ENCODE assay signal across 8 cellular contexts in genomic region chr17:42405963-42406495, GRCh38. TPM values are rescaled to one million over a fixed set of nuclear protein-coding genes. Genes with fewer than 3 reads are reported as not detected.
A peak's percentile ranks its signal among the peaks of the same experiment; 100 is the strongest.
DNase-seq lines count a peak whose midpoint lies in the region; ATAC-seq, FAIRE-seq and TF ChIP-seq lines count a peak whose summit lies in the region.

No MANE protein-coding gene starts in this region.

- H4K5ac ChIP-seq in IMR-90 (ENCODE audit: low read depth, low read length), result no peak overlapping the region

- CTCF ChIA-PET in CD4-positive, alpha-beta memory T cell (lab: Charles Lee; ENCODE audit: partially characterized antibody), result interaction anchor here (0.6 to 15.7 kb wide), 30 partner anchors 9 to 727 kb away, joined by 3 to 504 read pairs (median 4); partner anchors contain the start of genes CAVIN1, STAT3 and STAT5B
- CTCF ChIA-PET in IMR-90 (lab: Yijun Ruan, JAX), result interaction anchor here (0.6 to 1.1 kb wide), 4 partner anchors 107 to 530 kb away, joined by 3 to 4 read pairs (median 3); no protein-coding TSS in a partner anchor

- no peak overlapping the region for H3K4me3 ChIP-seq in CD4-positive, alpha-beta memory T cell (ENCODE audit: low read length in 2 of 2)
- H3K4me3 ChIP-seq in IMR-90 (ENCODE audit: insufficient read depth, low read depth, low read length) (no peak overlapping the region), pancreas (no peak overlapping the region), thymus (ENCODE audit: low read length) (no peak overlapping the region)

- peaks cover 97% of the 10 kb centered on the region for H4K20me1 ChIP-seq in IMR-90 (ENCODE audit: insufficient read depth, low read length)

- TF ChIP-seq RAD21 in IMR-90 (IDR thresholded peaks at IDR 0.05; ENCODE audit: low read length), result peak; percentile 87

- peaks cover 4% of the 10 kb centered on the region for H3K4me1 ChIP-seq in CD4-positive, alpha-beta memory T cell (ENCODE audit: insufficient read depth, low read length)
- H3K4me1 ChIP-seq in IMR-90 (ENCODE audit: control insufficient read depth, insufficient read depth, low read length), result peaks cover 41% of the 10 kb centered on the region
- H3K4me1 ChIP-seq in foreskin keratinocyte, result peaks cover 26% of the 10 kb centered on the region
- H3K4me1 ChIP-seq in pancreas, result peaks cover 0 to 5% (median 2%) of the 10 kb centered on the region in 3 donors
- peaks cover 9% of the 10 kb centered on the region for H3K4me1 ChIP-seq in thymus (ENCODE audit: control insufficient read depth, insufficient read depth, low read length)

- H3K9me3 ChIP-seq in CD4-positive, alpha-beta memory T cell (ENCODE audit: control insufficient read depth in 1 of 2, low read length in 2 of 2), result no peaks in the 10 kb centered on the region
- H3K9me3 ChIP-seq in IMR-90 (ENCODE audit: control insufficient read depth, insufficient read depth, low read length) (no peaks in the 10 kb centered on the region), pancreas (no peaks in the 10 kb centered on the region), thymus (ENCODE audit: control insufficient read depth) (no peaks in the 10 kb centered on the region)

- POLR2A ChIA-PET in CD4-positive, alpha-beta memory T cell (lab: Charles Lee; ENCODE audit: partially characterized antibody), result interaction anchor here (0.6 to 3.2 kb wide), 9 partner anchors 9 to 276 kb away, joined by 3 to 37 read pairs (median 5); partner anchors contain the start of gene STAT3
- POLR2A ChIA-PET in IMR-90 (lab: Charles Lee; ENCODE audit: unreplicated experiment), result no interaction called here

- no peak overlapping the region for H2BK15ac ChIP-seq in IMR-90 (ENCODE audit: low read depth, low read length)

- intact Hi-C loops in CD4-positive, alpha-beta memory T cell (cut with micrococcal nuclease), result loop anchor here (1.0 to 5.0 kb wide), 4 partner anchors 18 to 285 kb away; partner anchors contain the start of genes ATP6V0A1, KAT2A and STAT3
- intact Hi-C loops in IMR-90 (cut with micrococcal nuclease), result loop anchor here (1.0 to 5.0 kb wide), 2 partner anchors 84 to 111 kb away; no protein-coding TSS in a partner anchor
- intact Hi-C loops in pancreas (cut with DNase I), result loop anchor here (2.0 to 10.0 kb wide), 3 partner anchors 81 to 84 kb away; no protein-coding TSS in a partner anchor

- no peak overlapping the region for H2AK9ac ChIP-seq in IMR-90 (replicated peaks; ENCODE audit: low read depth, low read length, poor library complexity)

- in situ Hi-C loops in IMR-90 (cut with MboI; ENCODE audit: low sequenced_read_pairs), result no loop called here

- peaks cover 0 to 2% (median 0%) of the 10 kb centered on the region in 8 donors for H3K9me3 Mint-ChIP-seq in CD4-positive, alpha-beta memory T cell

- no TSS peak for BruUV-seq in IMR-90 (replicated peaks; lab: Mats Ljungman, UMichigan)

- peak; percentile 87 for TF ChIP-seq CTCF in IMR-90 (conservative IDR thresholded peaks at IDR 0.05; ENCODE audit: low read depth, low read length)
- peak; percentile 89 for TF ChIP-seq CTCF in foreskin keratinocyte (conservative IDR thresholded peaks at IDR 0.05)
- TF ChIP-seq CTCF in pancreas (IDR thresholded peaks at IDR 0.05), result peak; percentile 56 to 78 (median 68)

- no peak overlapping the region for H4K91ac ChIP-seq in IMR-90 (ENCODE audit: insufficient read depth, low read depth, low read length)

- H3K4me2 ChIP-seq in IMR-90 (ENCODE audit: low read depth, low read length), result no peak overlapping the region

- ATAC-seq in IMR-90 (ENCODE audit: low read depth), result peak; percentile 38
- peak; percentile 24 for ATAC-seq in foreskin keratinocyte
- ATAC-seq in pancreas, result peak; percentile 77 to 87 (median 82)
- ATAC-seq in HG03135 (IDR thresholded peaks at IDR 0.05; ENCODE audit: unreplicated experiment), result no peak

- 100% methylated on average over 5 of the region's 26 CpGs; no CpG with 5 or more reads in 1 of the 2 experiments for WGBS in IMR-90 (ENCODE audit: extremely low coverage in 2 of 2, insufficient read length in 1 of 2), 2 experiments
- 34% methylated on average over 26 of the region's 26 CpGs for WGBS in pancreas, 2 donors
- WGBS in thymus, result 40% methylated on average over 26 of the region's 26 CpGs

- H3K27me3 Mint-ChIP-seq in CD4-positive, alpha-beta memory T cell, result no peaks in the 10 kb centered on the region

- no peaks in the 10 kb centered on the region for H3K36me3 ChIP-seq in CD4-positive, alpha-beta memory T cell (ENCODE audit: insufficient read depth, low read length)
- H3K36me3 ChIP-seq in IMR-90 (ENCODE audit: control insufficient read depth, insufficient read depth, low read length) (peaks cover 36% of the 10 kb centered on the region), pancreas (no peaks in the 10 kb centered on the region), thymus (ENCODE audit: control insufficient read depth, insufficient read depth) (no peaks in the 10 kb centered on the region)

- no peak overlapping the region for H3K56ac ChIP-seq in IMR-90 (ENCODE audit: extremely low read depth, insufficient read depth, low read length)

- no peak for TF ChIP-seq POLR2A in IMR-90 (IDR thresholded peaks at IDR 0.05; ENCODE audit: low read depth, low read length)

- H2AFZ ChIP-seq in IMR-90 (replicated peaks; ENCODE audit: low read length, poor library complexity), result peak overlapping the region; percentile 17

- H2BK5ac ChIP-seq in IMR-90 (ENCODE audit: low read depth, low read length, poor library complexity, severe bottlenecking), result no peak overlapping the region

- no peak overlapping the region for H3K27ac ChIP-seq in CD4-positive, alpha-beta memory T cell (ENCODE audit: low read depth, low read length)
- H3K27ac ChIP-seq in IMR-90 (ENCODE audit: insufficient read depth, low read length), result 0 out of 2 replicates have a peak overlapping the region, but pooled peaks have one; percentile 1
- H3K27ac ChIP-seq in foreskin keratinocyte, result no peak overlapping the region
- no peak overlapping the region for H3K27ac ChIP-seq in pancreas
- H3K27ac ChIP-seq in thymus (ENCODE audit: low read depth), result peak overlapping the region; percentile 2

- no peak overlapping the region for H2AK5ac ChIP-seq in IMR-90 (ENCODE audit: low read depth, low read length)

- FAIRE-seq in pancreas (lab: Jason Lieb, UNC), result no peak

- H3K23ac ChIP-seq in IMR-90 (ENCODE audit: low read depth, low read length), result no peak overlapping the region

- H2BK120ac ChIP-seq in IMR-90 (ENCODE audit: low read depth, low read length), result no peak overlapping the region

- no peaks in the 10 kb centered on the region for H3K36me3 Mint-ChIP-seq in CD4-positive, alpha-beta memory T cell

- H3K4me3 Mint-ChIP-seq in CD4-positive, alpha-beta memory T cell, result no peak overlapping the region

- peaks cover 10 to 83% of the 10 kb centered on the region in 2 experiments; a peak in 3 of 4 replicates for H3K79me1 ChIP-seq in IMR-90 (ENCODE audit: low read depth in 1 of 2, low read length in 2 of 2)

- H3K9ac ChIP-seq in IMR-90 (ENCODE audit: low read depth, low read length), result no peak overlapping the region

- H2BK20ac ChIP-seq in IMR-90 (ENCODE audit: low read depth, low read length), result no peak overlapping the region

- dilution Hi-C loops in IMR-90 (cut with HindIII; ENCODE audit: low sequenced_read_pairs, unreplicated experiment), result no loop called here

- H3K4me1 Mint-ChIP-seq in CD4-positive, alpha-beta memory T cell, result peaks cover 8 to 17% (median 10%) of the 10 kb centered on the region in 4 donors

- H3K18ac ChIP-seq in IMR-90 (ENCODE audit: low read depth, low read length), result no peak overlapping the region

- H3K9me1 ChIP-seq in IMR-90 (ENCODE audit: insufficient read depth, low read length), result peaks cover 36% of the 10 kb centered on the region

- H3K4ac ChIP-seq in IMR-90 (ENCODE audit: low read depth, low read length), result no peak overlapping the region

- no peaks in the 10 kb centered on the region for H3K27me3 ChIP-seq in CD4-positive, alpha-beta memory T cell (ENCODE audit: insufficient read depth, low read length)
- H3K27me3 ChIP-seq in IMR-90 (ENCODE audit: control insufficient read depth, insufficient read depth, low read length) (no peaks in the 10 kb centered on the region), foreskin keratinocyte (no peaks in the 10 kb centered on the region), pancreas (no peaks in the 10 kb centered on the region), thymus (ENCODE audit: control insufficient read depth, insufficient read depth) (no peaks in the 10 kb centered on the region)

- DNase-seq in CD4-positive, alpha-beta memory T cell, result peak; percentile 76 to 81 (median 79)
- DNase-seq in IMR-90 (peak; percentile 59), SHP77 (lab: John Stamatoyannopoulos, UW) (peak; percentile 69 to 70), foreskin keratinocyte (no peak), pancreas (peak; percentile 71 to 94 (median 84))
- peak; percentile 69 for DNase-seq in activated effector memory CD4-positive, alpha-beta T cell treated with Interleukin-2 at 50 U/mL for 16 hours

- H3K14ac ChIP-seq in IMR-90 (replicated peaks; ENCODE audit: low read depth, low read length), result no peak overlapping the region

- H3K27ac Mint-ChIP-seq in CD4-positive, alpha-beta memory T cell, result peak overlapping the region in 6 of 7 donors; percentile 19 to 68 (median 38)

- H4K8ac ChIP-seq in IMR-90 (ENCODE audit: low read depth in 2 of 2, low read length in 2 of 2), result no peak overlapping the region; a peak in 1 of 4 replicates

RNA-seq across cellular contexts. Expression of gene CAVIN1, which starts 17.0 kb away (rescaled TPM):
- total RNA-seq in CD4-positive, alpha-beta memory T cell, result under 1 TPM; 0.52 to 0.61 TPM
- 1 to 10 TPM in 1 of 2 donors, not detected in 1; 1.5 TPM for polyA plus RNA-seq in CD4-positive, alpha-beta memory T cell
- total RNA-seq in IMR-90 (2012; rRNA removed) (556 and 644 TPM in 2 replicates), foreskin keratinocyte (351 and 355 TPM in 2 replicates), pancreas (10 to 100 TPM; 11.5 to 42.6 (median 19.6) TPM)
- polyA plus RNA-seq in IMR-90 (2012; rRNA removed) (491 and 533 TPM in 2 replicates), foreskin keratinocyte (215 and 236 TPM in 2 replicates), pancreas (10 to 100 TPM; 25.2 to 32.9 TPM), thymus (47.0 TPM)
- polyA plus RNA-seq in IMR-90 (2012; cell fraction: cytosol; rRNA removed), result 401 and 422 TPM in 2 replicates
- 174 and 195 TPM in 2 replicates for polyA plus RNA-seq in IMR-90 (2012; cell fraction: nucleus; rRNA removed; ENCODE audit: low replicate concordance)

RNA-seq across cellular contexts. Expression of gene STAT3, which starts 17.8 kb away (rescaled TPM):
- total RNA-seq in CD4-positive, alpha-beta memory T cell, result 100 to 1,000 TPM; 129 to 131 TPM
- polyA plus RNA-seq in CD4-positive, alpha-beta memory T cell, result 100 to 1,000 TPM; 103 to 147 TPM
- total RNA-seq in IMR-90 (2012; rRNA removed) (61.9 and 66.3 TPM in 2 replicates), foreskin keratinocyte (76.6 and 77.7 TPM in 2 replicates), pancreas (100 to 1,000 TPM in 2 of 6 donors, 10 to 100 TPM in 4; 63.3 to 127 (median 78.6) TPM)
- polyA plus RNA-seq in IMR-90 (2012; rRNA removed) (47.2 and 48.0 TPM in 2 replicates), foreskin keratinocyte (20.2 and 23.0 TPM in 2 replicates), pancreas (10 to 100 TPM; 37.9 to 42.9 TPM), thymus (57.6 TPM)
- 28.3 and 33.2 TPM in 2 replicates for polyA plus RNA-seq in IMR-90 (2012; cell fraction: cytosol; rRNA removed)
- polyA plus RNA-seq in IMR-90 (2012; cell fraction: nucleus; rRNA removed; ENCODE audit: low replicate concordance), result 56.6 and 109 TPM in 2 replicates

RNA-seq across cellular contexts. Expression of gene ATP6V0A1, which starts 52.6 kb away (rescaled TPM):
- 10 to 100 TPM; 13.1 to 15.9 TPM for total RNA-seq in CD4-positive, alpha-beta memory T cell
- polyA plus RNA-seq in CD4-positive, alpha-beta memory T cell, result 1 to 10 TPM; 3.9 to 6.4 TPM
- 18.8 and 23.6 TPM in 2 replicates for total RNA-seq in IMR-90 (2012; rRNA removed)
- 34.0 and 36.2 TPM in 2 replicates for polyA plus RNA-seq in IMR-90 (2012; rRNA removed)
- 24.2 and 40.8 TPM in 2 replicates for polyA plus RNA-seq in IMR-90 (2012; cell fraction: cytosol; rRNA removed)
- polyA plus RNA-seq in IMR-90 (2012; cell fraction: nucleus; rRNA removed; ENCODE audit: low replicate concordance), result 174 and 188 TPM in 2 replicates
- 18.8 and 19.7 TPM in 2 replicates for total RNA-seq in foreskin keratinocyte
- 17.8 and 18.9 TPM in 2 replicates for polyA plus RNA-seq in foreskin keratinocyte
- 10 to 100 TPM; 22.8 to 51.3 (median 28.6) TPM for total RNA-seq in pancreas
- polyA plus RNA-seq in pancreas, result 10 to 100 TPM; 37.2 to 55.9 TPM
- 47.7 TPM for polyA plus RNA-seq in thymus

Comparison
In these comparisons a context has a peak if more than half of its experiments do, and no peak if none do; other contexts are left out.
1. DNase-seq: peak in CD4-positive, alpha-beta memory T cell (5 of 5), IMR-90 (single experiment), SHP77 (2 of 2), activated effector memory CD4-positive, alpha-beta T cell treated with Interleukin-2 at 50 U/mL for 16 hours (single experiment) and pancreas (6 of 6); none in foreskin keratinocyte (0 of 2).
2. H3K27ac ChIP-seq: peak in IMR-90 (single experiment) and thymus (single experiment); none in CD4-positive, alpha-beta memory T cell (single experiment), foreskin keratinocyte (single experiment) and pancreas (0 of 4).
3. RNA of gene CAVIN1, which starts 17.0 kb away (polyA plus RNA-seq): 174 to 533 TPM in IMR-90, 215 to 236 TPM in foreskin keratinocyte, 47.0 TPM in thymus (single experiment) and 25.2 to 32.9 TPM in pancreas; 1.5 TPM in CD4-positive, alpha-beta memory T cell; every median in the first group is over 10 times any median in the second.
4. Peak in every context shown above with its lines, with median percentiles within 50 percentile points of each other: CTCF ChIP-seq.